Comparison of ENCODE assay signal across 9 cellular contexts in the genomic region with DNA sequence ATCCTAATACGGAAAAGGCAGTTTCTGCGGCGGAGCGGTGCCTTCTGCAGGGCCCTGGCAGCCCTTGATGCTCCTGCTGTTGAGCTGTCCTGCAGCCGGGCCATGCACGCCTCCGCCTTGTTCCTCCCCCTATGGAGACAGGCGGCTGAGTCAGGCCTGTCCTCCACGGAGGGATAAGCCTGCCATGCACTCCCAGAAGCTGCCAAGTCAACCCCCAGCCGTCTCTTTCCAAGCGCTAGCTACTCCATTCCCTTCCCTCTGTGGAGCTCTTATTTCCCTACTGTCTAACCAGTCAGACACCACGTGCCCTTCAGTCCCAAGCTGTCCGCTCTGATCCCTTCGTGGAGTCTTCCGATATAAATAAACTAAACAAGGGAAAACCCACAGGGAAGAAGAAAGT.
DNase-seq lines count a peak whose midpoint lies in the region; TF ChIP-seq lines count a peak whose summit lies in the region.
"Had no signal": no experiment of that assay in that cellular context is flagged by ENCODE, and none has a peak within 500 bp of the region (broad histone marks: within the 10 kb centered on the region; RNA-seq: fewer than 3 reads in every experiment).

No MANE protein-coding gene starts in this region.

- intact Hi-C loops in ovary (cut with DNase I), result loop anchor here in 3 of 4 donors (5.0 to 10.0 kb wide), 5 partner anchors 235 to 1155 kb away; no protein-coding TSS in a partner anchor

- H3K4me3 ChIP-seq in foreskin fibroblast (ENCODE audit: low read depth in 1 of 2, low read length in 2 of 2) (no peak overlapping the region), ovary (no peak overlapping the region)

- WGBS in ovary, 3 donors, result 22 to 26% (median 26%) methylated on average over 15 of the region's 15 CpGs

- H3K4me1 ChIP-seq in ovary (ENCODE audit: insufficient read depth), result no peaks in the 10 kb centered on the region

- H3K36me3 ChIP-seq in ovary, result no peaks in the 10 kb centered on the region

- peak; percentile 73 for DNase-seq in Ammon's horn (ENCODE audit: low spot score)
- DNase-seq in SK-N-DZ (ENCODE audit: low spot score), result peak; percentile 36
- DNase-seq in foreskin fibroblast, result peak; percentile 95 to 96
- peak; percentile 42 to 64 (median 54) for DNase-seq in ovary
- no peak for DNase-seq in activated naive CD4-positive, alpha-beta T cell (lab: John Stamatoyannopoulos, UW)
- no peak for DNase-seq in ecto neural progenitor cell (ENCODE audit: low spot score)
- no peak for DNase-seq in GM19238 (ENCODE audit: insufficient read length, low spot score)
- DNase-seq in NCI-H446 treated with DMSO at 0.1 percent for 48 hours (lab: John Stamatoyannopoulos, UW), result no peak
- DNase-seq: activated naive CD8-positive, alpha-beta T cell treated with anti-CD3 and anti-CD28 coated beads, Interleukin-2, amount 10 ng/mL, durations not matched to agents 7 days and 5 days had no signal

- TF ChIP-seq CTCF in foreskin fibroblast (IDR thresholded peaks at IDR 0.05; ENCODE audit: low read depth, low read length) (no peak), ovary (IDR thresholded peaks at IDR 0.05) (no peak)

- H3K27me3 ChIP-seq in ovary, result no peaks in the 10 kb centered on the region

- no peak for TF ChIP-seq POLR2A in ovary (IDR thresholded peaks at IDR 0.05)

- no peak overlapping the region for H3K27ac ChIP-seq in ovary

- no peaks in the 10 kb centered on the region for H3K9me3 ChIP-seq in ovary

- no peak for TF ChIP-seq EP300 in ovary (IDR thresholded peaks at IDR 0.05)

Comparison
In these comparisons a context has a peak if more than half of its experiments do, and no peak if none do; other contexts are left out.
1. DNase-seq: peak in Ammon's horn (single experiment), SK-N-DZ (single experiment), foreskin fibroblast (2 of 2) and ovary (5 of 5); none in activated naive CD4-positive, alpha-beta T cell (0 of 4), ecto neural progenitor cell (single experiment), GM19238 (single experiment) and NCI-H446 treated with DMSO at 0.1 percent for 48 hours (single experiment).